ENCODE assay signal across 32 cellular contexts in genomic region chr14:68740798-68741480, GRCh38. TPM values are rescaled to one million over a fixed set of nuclear protein-coding genes. Genes with fewer than 3 reads are reported as not detected.
A peak's percentile ranks its signal among the peaks of the same experiment; 100 is the strongest.
DNase-seq lines count a peak whose midpoint lies in the region; ATAC-seq, FAIRE-seq and TF ChIP-seq lines count a peak whose summit lies in the region.
"Had no signal": no experiment of that assay in that cellular context is flagged by ENCODE, and none has a peak within 500 bp of the region (broad histone marks: within the 10 kb centered on the region; RNA-seq: fewer than 3 reads in every experiment).

No MANE protein-coding gene starts in this region.

- no peak overlapping the region for H4K8ac ChIP-seq in mesenchymal stem cell (ENCODE audit: low read length)

- H3K4me2 ChIP-seq in HepG2 (ENCODE audit: low read depth, low read length) (no peak overlapping the region), SU-DHL-6 (ENCODE audit: low read depth, low read length, poor library complexity, severe bottlenecking) (peak overlapping the region; percentile 18), mesenchymal stem cell (ENCODE audit: low read length, poor library complexity, severe bottlenecking) (no peak overlapping the region)

- 40% methylated on average over 4 of the region's 4 CpGs for WGBS in HepG2 (ENCODE audit: low lambda C conversion rate)
- WGBS in right lobe of liver (ENCODE audit: insufficient coverage, low coverage, low lambda C conversion rate, missing lambda C conversion rate), result 90% methylated on average over 2 of the region's 4 CpGs
- 92% methylated on average over 3 of the region's 4 CpGs for WGBS in mesenchymal stem cell

- no peak overlapping the region for H3K4ac ChIP-seq in mesenchymal stem cell (ENCODE audit: low read depth in 1 of 2, low read length in 2 of 2)

- no peak for TF ChIP-seq POLR2A in HepG2 (IDR thresholded peaks at IDR 0.05; ENCODE audit: insufficient read depth in 1 of 2, low read depth in 2 of 2, low read length in 2 of 2)
- TF ChIP-seq POLR2A in right lobe of liver (IDR thresholded peaks at IDR 0.05), result no peak

- H3K36me3 ChIP-seq in HepG2 (replicated peaks in 1 of 2; ENCODE audit: control insufficient read depth in 1 of 2, insufficient read depth in 2 of 2, low read length in 2 of 2) (no peaks in the 10 kb centered on the region), right lobe of liver (no peaks in the 10 kb centered on the region), SU-DHL-6 (ENCODE audit: low read length) (no peaks in the 10 kb centered on the region), mesenchymal stem cell (ENCODE audit: control insufficient read depth in 1 of 2, insufficient read depth in 2 of 2, low read depth in 1 of 2, low read length in 2 of 2) (no peaks in the 10 kb centered on the region), H7 (replicated peaks; ENCODE audit: control insufficient read depth, insufficient read depth, low read length) (no peaks in the 10 kb centered on the region)
- H3K36me3 ChIP-seq: brain microvascular endothelial cell, esophagus squamous epithelium, heart right ventricle, suprapubic skin, upper lobe of left lung had no signal

- H3K9me3 ChIP-seq in HepG2 (ENCODE audit: low read length) (peaks cover 5% of the 10 kb centered on the region; the same call in 1 of the 2 replicates), right lobe of liver (no peaks in the 10 kb centered on the region), SU-DHL-6 (ENCODE audit: insufficient read depth, low read length) (no peaks in the 10 kb centered on the region), mesenchymal stem cell (ENCODE audit: control insufficient read depth, low read length) (peaks cover 5% of the 10 kb centered on the region)
- H3K9me3 ChIP-seq: esophagus squamous epithelium, upper lobe of left lung had no signal

- H2BK15ac ChIP-seq in mesenchymal stem cell (ENCODE audit: low read depth, poor library complexity, severe bottlenecking), result no peak overlapping the region

- H3K4me1 ChIP-seq in HepG2 (ENCODE audit: insufficient read depth, low read length), result peaks cover 26% of the 10 kb centered on the region
- no peaks in the 10 kb centered on the region for H3K4me1 ChIP-seq in right lobe of liver
- peaks cover 1% of the 10 kb centered on the region for H3K4me1 ChIP-seq in mesenchymal stem cell (ENCODE audit: control insufficient read depth, insufficient read depth, low read depth, low read length)
- H3K4me1 ChIP-seq: foreskin keratinocyte had no signal

- H3K27ac ChIP-seq in HepG2 (ENCODE audit: extremely low read length, insufficient read depth, low read length) (no peak overlapping the region), right lobe of liver (no peak overlapping the region), SU-DHL-6 (ENCODE audit: low read depth, low read length) (no peak overlapping the region), mesenchymal stem cell (ENCODE audit: low read length, poor library complexity, severe bottlenecking) (no peak overlapping the region)
- H3K27ac ChIP-seq: brain microvascular endothelial cell, esophagus squamous epithelium, foreskin keratinocyte, suprapubic skin had no signal

- TF ChIP-seq EP300 in HepG2 (IDR thresholded peaks at IDR 0.05; ENCODE audit: low read depth in 2 of 2, low read length in 2 of 2) (no peak), HepG2 (CRISPR knock-in tag; IDR thresholded peaks at IDR 0.05; ENCODE audit: borderline replicate concordance) (no peak)

- H3K79me1 ChIP-seq in mesenchymal stem cell (replicated peaks; ENCODE audit: low read length, poor library complexity, severe bottlenecking), result no peaks in the 10 kb centered on the region

- H3K4me3 ChIP-seq in HepG2 (replicated peaks in 1 of 3; ENCODE audit: insufficient read depth in 1 of 3, low read depth in 2 of 3, low read length in 3 of 3) (no peak overlapping the region), right lobe of liver (no peak overlapping the region), SU-DHL-6 (ENCODE audit: insufficient read depth, low read length, poor library complexity, severe bottlenecking) (no peak overlapping the region), mesenchymal stem cell (ENCODE audit: insufficient read depth in 1 of 2, low read depth in 1 of 2, low read length in 2 of 2) (no peak overlapping the region), H7 (ENCODE audit: insufficient read depth, low read depth, low read length) (no peak overlapping the region)
- H3K4me3 ChIP-seq: esophagus squamous epithelium, heart right ventricle, suprapubic skin, upper lobe of left lung had no signal

- no peak for TF ChIP-seq CTCF in HepG2 (CRISPR knock-in tag; IDR thresholded peaks at IDR 0.05)
- TF ChIP-seq CTCF in right lobe of liver (IDR thresholded peaks at IDR 0.05), result no peak
- TF ChIP-seq CTCF in SU-DHL-6 (IDR thresholded peaks at IDR 0.05; ENCODE audit: insufficient read depth, low read length, poor library complexity, severe bottlenecking), result no peak

- H4K20me1 ChIP-seq in HepG2 (ENCODE audit: insufficient read depth, low read length) (no peaks in the 10 kb centered on the region), SU-DHL-6 (ENCODE audit: low read depth, low read length) (no peaks in the 10 kb centered on the region)

- no peak overlapping the region for H2BK120ac ChIP-seq in mesenchymal stem cell (ENCODE audit: low read depth, low read length)

- CTCF ChIA-PET in HepG2 (lab: Yijun Ruan, JAX; ENCODE audit: low intra/inter-chr PET ratio, low total read pairs), result no interaction called here

- intact Hi-C loops in HepG2 (cut with micrococcal nuclease; ENCODE audit: unreplicated experiment), result no loop called here
- intact Hi-C loops in right lobe of liver (cut with DNase I), result no loop called here

- DNase-seq in HepG2 (ENCODE audit: low spot score) (no peak), right lobe of liver (no peak), mesenchymal stem cell (peak; percentile 15), H7 (no peak), C1 segment of cervical spinal cord (lab: John Stamatoyannopoulos, UW) (no peak), SW480 (ENCODE audit: low spot score) (no peak)
- DNase-seq: activated CD4-positive, alpha-beta T cell treated with anti-CD3 and anti-CD28 coated beads, Interleukin-2, amount 50 U/mL, for 48 hours; activated naive CD4-positive, alpha-beta T cell treated with Interleukin-2 at 50 U/mL for 16 hours; amniotic stem cell; brain microvascular endothelial cell; cerebellar nuclear complex; DMS153; esophagus squamous epithelium; foreskin keratinocyte; H9; heart right ventricle; kidney; left ventricle myocardium superior; NCI-H1092; NCI-H1694 treated with DMSO at 0.1 percent for 48 hours; NCI-H82; posterior cingulate gyrus; RPMI8226; stimulated activated CD4-positive, alpha-beta T cell treated with anti-CD3 and anti-CD28 coated beads, Interleukin-4, amount 100 ng/mL, for 24 hours; T-helper 1 cell; upper lobe of left lung had no signal

- no peak overlapping the region for H2AK5ac ChIP-seq in mesenchymal stem cell (ENCODE audit: low read length, severe bottlenecking)

- H2BK5ac ChIP-seq in mesenchymal stem cell (ENCODE audit: low read depth, low read length, poor library complexity, severe bottlenecking), result no peak overlapping the region

- TF ChIP-seq RAD21 in HepG2 (CRISPR knock-in tag; IDR thresholded peaks at IDR 0.05), result no peak

- no peaks in the 10 kb centered on the region; a peak in 1 of 5 replicates for H3K27me3 ChIP-seq in HepG2 (ENCODE audit: control insufficient read depth in 1 of 2, insufficient read depth in 2 of 2, low read length in 2 of 2)
- H3K27me3 ChIP-seq in right lobe of liver, result no peaks in the 10 kb centered on the region
- no peaks in the 10 kb centered on the region for H3K27me3 ChIP-seq in SU-DHL-6 (ENCODE audit: low read length)
- H3K27me3 ChIP-seq in mesenchymal stem cell (ENCODE audit: control insufficient read depth in 1 of 2, insufficient read depth in 1 of 2, low read length in 2 of 2), result peaks cover 0 to 4% of the 10 kb centered on the region in 2 experiments
- no peaks in the 10 kb centered on the region for H3K27me3 ChIP-seq in H7 (ENCODE audit: control insufficient read depth, insufficient read depth, low read length)
- H3K27me3 ChIP-seq: brain microvascular endothelial cell, esophagus squamous epithelium, foreskin keratinocyte, suprapubic skin, upper lobe of left lung had no signal

- H2AFZ ChIP-seq in HepG2 (ENCODE audit: low read length) (no peak overlapping the region), SU-DHL-6 (ENCODE audit: low read depth, low read length, severe bottlenecking) (no peak overlapping the region), mesenchymal stem cell (ENCODE audit: low read depth, low read length) (no peak overlapping the region)

- ATAC-seq in HepG2, result no peak
- ATAC-seq in right lobe of liver, result no peak
- no peak for ATAC-seq in HG02973 (IDR thresholded peaks at IDR 0.05; ENCODE audit: unreplicated experiment)
- ATAC-seq: foreskin keratinocyte, WTC11 had no signal

- H3K14ac ChIP-seq in mesenchymal stem cell (ENCODE audit: low read length in 2 of 2), result no peak overlapping the region

- H3K9me2 ChIP-seq in SU-DHL-6 (replicated peaks; ENCODE audit: insufficient read depth, low read length), result no peaks in the 10 kb centered on the region

- H3K79me2 ChIP-seq in HepG2 (ENCODE audit: insufficient read depth, low read length), result no peaks in the 10 kb centered on the region
- no peaks in the 10 kb centered on the region for H3K79me2 ChIP-seq in SU-DHL-6 (ENCODE audit: insufficient read depth, low read length)

- POLR2A ChIA-PET in HepG2 (lab: Yijun Ruan, JAX), result interaction anchor here (0.7 to 1.3 kb wide), 2 partner anchors 22 to 43 kb away, joined by 3 read pairs; no protein-coding TSS in a partner anchor

- BruUV-seq in HepG2 (replicated peaks; lab: Mats Ljungman, UMichigan), result no TSS peak

- H3K9ac ChIP-seq in HepG2 (ENCODE audit: insufficient read depth, low read depth, low read length) (no peak overlapping the region), SU-DHL-6 (ENCODE audit: low read length) (no peak overlapping the region), mesenchymal stem cell (ENCODE audit: low read length) (no peak overlapping the region)

- FAIRE-seq in HepG2 (lab: Jason Lieb, UNC), result no peak
- FAIRE-seq: A204.1, endometrium, kidney had no signal

- peak overlapping the region in 1 of 2 experiments; percentile 18 for H3K18ac ChIP-seq in mesenchymal stem cell (ENCODE audit: low read depth in 1 of 2, low read length in 2 of 2)

- no peak overlapping the region for H4K91ac ChIP-seq in mesenchymal stem cell (ENCODE audit: low read length)

- peaks cover 10% of the 10 kb centered on the region; the same call in 1 of the 2 replicates for H3F3A ChIP-seq in SU-DHL-6 (ENCODE audit: insufficient read depth)

- no peak overlapping the region for H3K23ac ChIP-seq in mesenchymal stem cell (ENCODE audit: low read length in 2 of 2)

- no peak overlapping the region for H2BK12ac ChIP-seq in mesenchymal stem cell (ENCODE audit: low read length in 2 of 2)

- in situ Hi-C loops in HepG2 (cut with HindIII; ENCODE audit: extremely low pct_ligation_motif_present, low pct_unique_long_range_greater_than_20kb), result no loop called here

RNA-seq across cellular contexts. Expression of gene ZFP36L1, which starts 51.9 kb away (rescaled TPM):
- 7.4 and 8.4 TPM in 2 replicates for total RNA-seq in HepG2 (2016; rRNA removed; fragmentation: Illumina TruSeq; extraction: Trizol)
- total RNA-seq in HepG2 (2016; cell fraction: cytosol; rRNA removed; fragmentation: Illumina TruSeq; extraction: Trizol; ENCODE audit: low read depth), result 2.6 and 3.4 TPM in 2 replicates
- 7.9 and 8.4 TPM in 2 replicates for total RNA-seq in HepG2 (2016; cell fraction: insoluble cytoplasmic fraction; rRNA removed; fragmentation: Illumina TruSeq; extraction: Trizol)
- total RNA-seq in HepG2 (2016; cell fraction: membrane; rRNA removed; fragmentation: Illumina TruSeq; extraction: Trizol), result 11.1 and 11.3 TPM in 2 replicates
- total RNA-seq in HepG2 (2016; cell fraction: nucleus; rRNA removed; fragmentation: Illumina TruSeq; extraction: Trizol), result 13.8 and 14.1 TPM in 2 replicates
- 10.2 and 12.7 TPM in 2 replicates for polyA plus RNA-seq in HepG2 (2011; rRNA removed)
- polyA plus RNA-seq in HepG2 (2011; cell fraction: cytosol; rRNA removed), result 11.2 and 18.0 TPM in 2 replicates
- 66.5 and 69.1 TPM in 2 replicates for polyA plus RNA-seq in HepG2 (2011; cell fraction: nucleus; rRNA removed)
- 23.2 and 32.2 TPM in 2 replicates for polyA plus RNA-seq in HepG2 (2012)
- polyA plus RNA-seq in HepG2 (2016; cell fraction: cytosol; fragmentation: Illumina TruSeq; extraction: Trizol; ENCODE audit: low read depth), result 2.7 and 2.8 TPM in 2 replicates
- polyA plus RNA-seq in HepG2 (2016; cell fraction: insoluble cytoplasmic fraction; fragmentation: Illumina TruSeq; extraction: Trizol; ENCODE audit: low read depth), result 20.7 and 26.8 TPM in 2 replicates
- 9.2 and 10.1 TPM in 2 replicates for polyA plus RNA-seq in HepG2 (2016; cell fraction: membrane; fragmentation: Illumina TruSeq; extraction: Trizol; ENCODE audit: low read depth)
- 53.8 and 57.0 TPM in 2 replicates for polyA plus RNA-seq in HepG2 (2016; cell fraction: nucleus; fragmentation: Illumina TruSeq; extraction: Trizol; ENCODE audit: insufficient read depth, low read depth)
- polyA minus RNA-seq in HepG2 (2011; rRNA and poly(A)+ RNA removed; ENCODE audit: low replicate concordance), result 8.5 and 26.8 TPM in 2 replicates
- polyA minus RNA-seq in HepG2 (2011; cell fraction: cytosol; rRNA and poly(A)+ RNA removed), result 56.3 and 73.8 TPM in 2 replicates
- 11.8 and 13.8 TPM in 2 replicates for polyA minus RNA-seq in HepG2 (2011; cell fraction: nucleus; rRNA and poly(A)+ RNA removed)
- total RNA-seq in right lobe of liver, result 100 to 1,000 TPM; 109 to 298 (median 218) TPM
- polyA plus RNA-seq in mesenchymal stem cell (2013, experiment 1 of 2), result 407 TPM
- polyA plus RNA-seq in mesenchymal stem cell (2013, experiment 2 of 2), result 408 TPM
- 47.8 and 73.1 TPM in 2 replicates for total RNA-seq in H7 (2014; rRNA removed; shearing (Covaris generic))
